Comparison of ENCODE assay signal across 13 cellular contexts in genomic region chr9:138021251-138022056, GRCh38.
DNase-seq lines count a peak whose midpoint lies in the region; ATAC-seq and TF ChIP-seq lines count a peak whose summit lies in the region.
"Had no signal": no experiment of that assay in that cellular context is flagged by ENCODE, and none has a peak within 500 bp of the region (broad histone marks: within the 10 kb centered on the region; RNA-seq: fewer than 3 reads in every experiment).

No MANE protein-coding gene starts in this region.

- no peak overlapping the region for H3K14ac ChIP-seq in neuronal stem cell (ENCODE audit: low read length)

- H4K20me1 ChIP-seq in SK-N-SH (ENCODE audit: insufficient read depth) = no peaks in the 10 kb centered on the region

- no peak for TF ChIP-seq RAD21 in SK-N-SH (IDR thresholded peaks at IDR 0.05; ENCODE audit: low read length)

- CTCF ChIA-PET in SK-N-SH (lab: Yijun Ruan, JAX) = no interaction called here

- H2AFZ ChIP-seq in SK-N-SH (ENCODE audit: low read depth) (no peak overlapping the region), neuronal stem cell (ENCODE audit: low read length) (no peak overlapping the region)

- no peaks in the 10 kb centered on the region for H3K9me2 ChIP-seq in SK-N-SH

- no peaks in the 10 kb centered on the region for H3K79me2 ChIP-seq in SK-N-SH (ENCODE audit: insufficient read depth)

- no peaks in the 10 kb centered on the region for H3K36me3 Mint-ChIP-seq in CD14-positive monocyte
- H3K36me3 Mint-ChIP-seq in endodermal cell (ENCODE audit: low read depth) = peaks cover 13% of the 10 kb centered on the region
- no peaks in the 10 kb centered on the region for H3K36me3 Mint-ChIP-seq in immature natural killer cell
- H3K36me3 Mint-ChIP-seq: CD8-positive, alpha-beta memory T cell had no signal

- H3K18ac ChIP-seq in neuronal stem cell (ENCODE audit: low read length) = no peak overlapping the region

- H2AK5ac ChIP-seq in neuronal stem cell (ENCODE audit: low read depth, low read length) = peak overlapping the region; percentile 70

- no peak overlapping the region for H3K27ac Mint-ChIP-seq in CD14-positive monocyte
- H3K27ac Mint-ChIP-seq in endodermal cell = no peak overlapping the region
- no peak overlapping the region for H3K27ac Mint-ChIP-seq in immature natural killer cell
- H3K27ac Mint-ChIP-seq: CD8-positive, alpha-beta memory T cell had no signal

- H3K4me1 ChIP-seq in SK-N-SH (ENCODE audit: control insufficient read depth in 1 of 2, insufficient read depth in 2 of 2, low read depth in 1 of 2, low read length in 1 of 2) (peaks cover 0 to 2% of the 10 kb centered on the region in 2 experiments; a peak in 1 of 4 replicates), endodermal cell (ENCODE audit: control insufficient read depth, insufficient read depth, low read length) (no peaks in the 10 kb centered on the region), neuronal stem cell (ENCODE audit: control insufficient read depth in 2 of 2, insufficient read depth in 1 of 2, low read depth in 1 of 2, low read length in 2 of 2) (peaks cover 0 to 3% of the 10 kb centered on the region in 2 donors)

- POLR2A ChIA-PET in SK-N-SH (lab: Yijun Ruan, JAX) = interaction anchor here (0.6 kb wide), 1 partner anchor 117 kb away, joined by 4 read pairs; no protein-coding TSS in a partner anchor

- H3K27ac ChIP-seq in SK-N-SH (ENCODE audit: low read depth in 2 of 2, low read length in 1 of 2) (no peak overlapping the region; a peak in 1 of 4 replicates), endodermal cell (ENCODE audit: low read depth, low read length) (no peak overlapping the region), neuronal stem cell (replicated peaks; ENCODE audit: low read length) (no peak overlapping the region)
- H3K27ac ChIP-seq: BLaER1 had no signal

- no peaks in the 10 kb centered on the region for H3K9me3 ChIP-seq in SK-N-SH
- H3K9me3 ChIP-seq in endodermal cell (ENCODE audit: control insufficient read depth, low read length) = peaks cover 21% of the 10 kb centered on the region
- H3K9me3 ChIP-seq in neuronal stem cell (replicated peaks in 1 of 2; ENCODE audit: control insufficient read depth in 2 of 2, insufficient read depth in 1 of 2, low read depth in 1 of 2, low read length in 2 of 2) = peaks cover 0 to 16% of the 10 kb centered on the region in 2 donors
- H3K9me3 ChIP-seq: BLaER1 had no signal

- no peak for ATAC-seq in SK-N-SH treated with all-trans-retinoic acid at 6 μM for 48 hours
- ATAC-seq in GM21367 (IDR thresholded peaks at IDR 0.05; ENCODE audit: unreplicated experiment) = no peak

- 49% methylated on average over 8 of the region's 15 CpGs for WGBS in SK-N-SH (ENCODE audit: low lambda C conversion rate)
- WGBS in endodermal cell (ENCODE audit: insufficient coverage in 1 of 2, insufficient read length in 1 of 2), 2 experiments = 81 to 93% methylated on average over 8 to 15 of the region's 15 CpGs
- WGBS in neuronal stem cell (ENCODE audit: extremely low coverage in 2 of 2, insufficient read length in 2 of 2, insufficient replicate concordance in 1 of 2), 2 donors = no CpG with 5 or more reads among the region's 15 CpGs

- H3K27me3 ChIP-seq in SK-N-SH (ENCODE audit: insufficient read depth) (no peaks in the 10 kb centered on the region), endodermal cell (ENCODE audit: control insufficient read depth, insufficient read depth, low read length, poor library complexity, severe bottlenecking) (no peaks in the 10 kb centered on the region), neuronal stem cell (ENCODE audit: control insufficient read depth in 3 of 3, insufficient read depth in 3 of 3, low read depth in 1 of 3, low read length in 3 of 3) (peaks cover 10 to 62% (median 26%) of the 10 kb centered on the region in 3 experiments)

- H4K8ac ChIP-seq in neuronal stem cell (ENCODE audit: low read depth, low read length) = no peak overlapping the region

- H3K4me2 ChIP-seq in SK-N-SH (no peak overlapping the region), neuronal stem cell (ENCODE audit: insufficient read depth, low read length, poor library complexity, severe bottlenecking) (no peak overlapping the region)

- no peak overlapping the region for H3K23ac ChIP-seq in neuronal stem cell (ENCODE audit: low read depth, low read length, poor library complexity)

- no peak overlapping the region for H2BK5ac ChIP-seq in neuronal stem cell (ENCODE audit: low read length)

- H2BK12ac ChIP-seq in neuronal stem cell (ENCODE audit: low read length) = no peak overlapping the region

- H3K4me3 ChIP-seq in SK-N-SH (ENCODE audit: low read depth in 2 of 2, low read length in 1 of 2) = no peak overlapping the region
- H3K4me3 ChIP-seq in endodermal cell (ENCODE audit: low read length) = no peak overlapping the region
- H3K4me3 ChIP-seq in neuronal stem cell (ENCODE audit: low read length in 2 of 2) = no peak overlapping the region
- H3K4me3 ChIP-seq: BLaER1 had no signal

- H3F3A ChIP-seq in SK-N-SH (replicated peaks; ENCODE audit: insufficient read depth) = no peaks in the 10 kb centered on the region

- H4K91ac ChIP-seq in neuronal stem cell (ENCODE audit: low read depth, low read length, poor library complexity) = no peak overlapping the region

- H3K27me3 Mint-ChIP-seq in CD14-positive monocyte (ENCODE audit: low read depth in 3 of 3) (peaks cover 40 to 46% (median 45%) of the 10 kb centered on the region in 3 donors), endodermal cell (ENCODE audit: insufficient read depth) (peaks cover 10% of the 10 kb centered on the region), immature natural killer cell (ENCODE audit: low read depth in 3 of 3) (peaks cover 2 to 13% (median 11%) of the 10 kb centered on the region in 3 donors)

- peaks cover 0 to 3% (median 0%) of the 10 kb centered on the region in 7 donors for H3K9me3 Mint-ChIP-seq in CD14-positive monocyte
- no peaks in the 10 kb centered on the region for H3K9me3 Mint-ChIP-seq in endodermal cell
- no peaks in the 10 kb centered on the region for H3K9me3 Mint-ChIP-seq in immature natural killer cell
- H3K9me3 Mint-ChIP-seq: CD8-positive, alpha-beta memory T cell had no signal

- H3K4me3 Mint-ChIP-seq in CD14-positive monocyte (peak overlapping the region in 1 of 2 donors; percentile 48), endodermal cell (no peak overlapping the region), immature natural killer cell (no peak overlapping the region)

- no peaks in the 10 kb centered on the region for H3K36me3 ChIP-seq in SK-N-SH (replicated peaks in 1 of 2; ENCODE audit: control insufficient read depth in 1 of 2, insufficient read depth in 2 of 2, low read length in 1 of 2)
- H3K36me3 ChIP-seq in endodermal cell (ENCODE audit: control insufficient read depth, insufficient read depth, low read length) = no peaks in the 10 kb centered on the region
- H3K36me3 ChIP-seq in neuronal stem cell (replicated peaks in 1 of 2; ENCODE audit: control insufficient read depth in 2 of 2, insufficient read depth in 2 of 2, low read length in 2 of 2) = no peaks in the 10 kb centered on the region
- H3K36me3 ChIP-seq: BLaER1 had no signal

- intact Hi-C loops in CD14-positive monocyte (cut with micrococcal nuclease) = no loop called here

- no peak overlapping the region for H3K9ac ChIP-seq in SK-N-SH
- no peak overlapping the region for H3K9ac ChIP-seq in endodermal cell (ENCODE audit: extremely low read depth, low read length, poor library complexity, severe bottlenecking)
- H3K9ac ChIP-seq in neuronal stem cell (ENCODE audit: low read depth, low read length, poor library complexity) = no peak overlapping the region
- H3K9ac ChIP-seq: BLaER1 had no signal

- no peak overlapping the region for H2BK120ac ChIP-seq in neuronal stem cell (ENCODE audit: low read depth, low read length)

- H3K4me1 Mint-ChIP-seq in CD14-positive monocyte (no peaks in the 10 kb centered on the region), endodermal cell (peaks cover 7% of the 10 kb centered on the region), immature natural killer cell (no peaks in the 10 kb centered on the region)
- H3K4me1 Mint-ChIP-seq: CD8-positive, alpha-beta memory T cell had no signal

- TF ChIP-seq CTCF in SK-N-SH (IDR thresholded peaks at IDR 0.05) (no peak), CD14-positive monocyte (IDR thresholded peaks at IDR 0.05) (no peak), endodermal cell (conservative IDR thresholded peaks at IDR 0.05) (no peak)

- no peak overlapping the region for H3K4ac ChIP-seq in neuronal stem cell (ENCODE audit: low read length)

- TF ChIP-seq EP300 in SK-N-SH (IDR thresholded peaks at IDR 0.05; ENCODE audit: borderline replicate concordance in 1 of 2, low read depth in 1 of 2, low read length in 1 of 2) = no peak

- H2BK15ac ChIP-seq in neuronal stem cell (ENCODE audit: low read length) = no peak overlapping the region

- no peaks in the 10 kb centered on the region for H3K79me1 ChIP-seq in neuronal stem cell (ENCODE audit: low read depth, low read length)

- DNase-seq in SK-N-SH (peak; percentile 19), CD14-positive monocyte (ENCODE audit: low spot score) (peak; percentile 32), endodermal cell (peak; percentile 35), neuronal stem cell (ENCODE audit: low spot score) (no peak), OCI-M2 (lab: John Stamatoyannopoulos, UW; ENCODE audit: unreplicated experiment) (no peak), immature natural killer cell (no peak)
- DNase-seq: 8988T; CD8-positive, alpha-beta memory T cell; HCEC 1CT; NCI-H446 had no signal

TF ChIP-seq in SK-N-SH, 30 proteins besides CTCF, POLR2A, EP300 and RAD21 (continues in another document):
- TF ChIP-seq, protein P1, sequence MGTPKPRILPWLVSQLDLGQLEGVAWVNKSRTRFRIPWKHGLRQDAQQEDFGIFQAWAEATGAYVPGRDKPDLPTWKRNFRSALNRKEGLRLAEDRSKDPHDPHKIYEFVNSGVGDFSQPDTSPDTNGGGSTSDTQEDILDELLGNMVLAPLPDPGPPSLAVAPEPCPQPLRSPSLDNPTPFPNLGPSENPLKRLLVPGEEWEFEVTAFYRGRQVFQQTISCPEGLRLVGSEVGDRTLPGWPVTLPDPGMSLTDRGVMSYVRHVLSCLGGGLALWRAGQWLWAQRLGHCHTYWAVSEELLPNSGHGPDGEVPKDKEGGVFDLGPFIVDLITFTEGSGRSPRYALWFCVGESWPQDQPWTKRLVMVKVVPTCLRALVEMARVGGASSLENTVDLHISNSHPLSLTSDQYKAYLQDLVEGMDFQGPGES (IDR thresholded peaks at IDR 0.05; ENCODE audit: low read depth, low read length) = no peak
- no peak for TF ChIP-seq JUND (IDR thresholded peaks at IDR 0.05)

TF ChIP-seq in SK-N-SH treated with all-trans-retinoic acid at 6 μM for 48 hours, 23 proteins besides CTCF, POLR2A, EP300 and RAD21 (continues in another document):
- no peak for TF ChIP-seq ARNTL (CRISPR knock-in tag; IDR thresholded peaks at IDR 0.05; ENCODE audit: borderline replicate concordance, low read depth)

Comparison
In these comparisons a context has a peak if more than half of its experiments do, and no peak if none do; other contexts are left out.
1. DNase-seq: peak in SK-N-SH (single experiment), CD14-positive monocyte (single experiment) and endodermal cell (single experiment); none in neuronal stem cell (single experiment), OCI-M2 (single experiment) and immature natural killer cell (0 of 3).